Comparison of ENCODE assay signal across 19 cellular contexts in the genomic region with DNA sequence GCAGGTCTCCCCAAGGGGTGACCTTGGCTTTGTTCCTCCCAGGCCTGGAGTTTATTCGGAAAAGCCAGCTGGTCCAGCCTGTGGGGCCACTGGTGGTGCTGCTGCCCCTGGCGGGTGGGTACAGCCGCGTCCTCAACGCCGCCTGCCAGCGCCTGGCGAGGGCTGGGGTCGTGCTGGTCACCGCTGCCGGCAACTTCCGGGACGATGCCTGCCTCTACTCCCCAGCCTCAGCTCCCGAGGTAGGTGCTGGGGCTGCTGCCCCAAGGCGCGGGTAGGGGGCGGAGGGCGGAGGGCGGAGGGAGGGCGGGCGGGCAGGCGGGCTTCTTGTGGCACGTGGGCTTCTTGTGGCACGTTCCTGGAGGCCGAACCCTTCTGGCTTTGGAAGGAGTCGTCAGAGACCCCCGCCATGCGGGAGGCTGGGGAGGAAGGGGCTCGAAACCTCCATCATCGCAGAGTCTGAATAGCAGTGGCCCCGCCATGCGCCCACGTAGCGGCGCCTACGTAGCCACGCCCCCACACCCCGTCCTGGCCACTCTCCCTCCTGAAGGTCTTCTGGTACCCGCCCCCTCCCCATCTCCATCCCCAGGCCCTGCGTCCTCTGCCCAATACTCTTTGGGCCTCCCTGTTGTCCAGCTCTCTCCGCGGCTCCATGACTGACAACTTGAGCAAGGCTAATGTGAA. TPM values are rescaled to one million over a fixed set of nuclear protein-coding genes. Genes with fewer than 3 reads are reported as not detected.
A peak's percentile ranks its signal among the peaks of the same experiment; 100 is the strongest.
DNase-seq lines count a peak whose midpoint lies in the region; ATAC-seq and TF ChIP-seq lines count a peak whose summit lies in the region.
"Had no signal": no experiment of that assay in that cellular context is flagged by ENCODE, and none has a peak within 500 bp of the region (broad histone marks: within the 10 kb centered on the region; RNA-seq: fewer than 3 reads in every experiment).

No MANE protein-coding gene starts in this region.

- H3K27ac Mint-ChIP-seq in stimulated activated naive CD8-positive, alpha-beta T cell treated with anti-CD3 and anti-CD28 coated beads, Interleukin-15, amount 100 ng/mL, for 72 hours = no peak overlapping the region
- no peak overlapping the region for H3K27ac Mint-ChIP-seq in mesothelial cell of epicardium

- peak overlapping the region; percentile 55 for H4K91ac ChIP-seq in trophoblast cell (ENCODE audit: low read depth, low read length)

- H3K4me1 ChIP-seq in trophoblast cell (ENCODE audit: control insufficient read depth in 1 of 2, insufficient read depth in 2 of 2, low read length in 2 of 2) = peaks cover 6% of the 10 kb centered on the region in 2 experiments
- H3K4me1 ChIP-seq: SJSA1 had no signal

- no peak overlapping the region for H3K23ac ChIP-seq in trophoblast cell (ENCODE audit: low read length)

- no peak for DNase-seq in stimulated activated naive CD8-positive, alpha-beta T cell treated with anti-CD3 and anti-CD28 coated beads, Interleukin-15, amount 100 ng/mL, for 72 hours
- no peak for DNase-seq in stimulated activated naive CD8-positive, alpha-beta T cell treated with anti-CD3 and anti-CD28 coated beads, Interleukin-15, Interleukin-2, amounts not matched to agents 100 U/mL and 50 U/mL, for 24 hours
- DNase-seq in left lobe of liver (ENCODE audit: low spot score) (peak; percentile 47), trophoblast cell (no peak), D341Med (ENCODE audit: low spot score) (no peak), mesothelial cell of epicardium (ENCODE audit: low spot score in 2 of 2, unreplicated experiment in 2 of 2) (no peak), NCI-H187 treated with DMSO at 0.1 percent for 48 hours (lab: John Stamatoyannopoulos, UW) (no peak)
- DNase-seq: MG63, NCI-H1417, NCI-H187, NCI-H2227 treated with DMSO at 0.1 percent for 48 hours, NCI-H510A, NCI-H748 treated with DMSO at 0.1 percent for 48 hours had no signal

- no peak overlapping the region for H4K8ac ChIP-seq in trophoblast cell (ENCODE audit: low read depth, low read length)

- no peak for TF ChIP-seq CTCF in mesothelial cell of epicardium (IDR thresholded peaks at IDR 0.05; ENCODE audit: unreplicated experiment)

- no peaks in the 10 kb centered on the region for H3K36me3 ChIP-seq in trophoblast cell (ENCODE audit: control insufficient read depth in 1 of 2, insufficient read depth in 2 of 2, low read length in 2 of 2)
- H3K36me3 ChIP-seq: MG63, SJSA1 had no signal

- H3K18ac ChIP-seq in trophoblast cell (ENCODE audit: low read length) = no peak overlapping the region

- H3K4me2 ChIP-seq in trophoblast cell (ENCODE audit: low read length) = no peak overlapping the region

- no peak overlapping the region for H3K4ac ChIP-seq in trophoblast cell (ENCODE audit: low read depth, low read length)

- no peak overlapping the region for H3K9ac ChIP-seq in trophoblast cell (ENCODE audit: low read length)

- H2AFZ ChIP-seq in trophoblast cell (ENCODE audit: insufficient read depth, low read length, poor library complexity) = no peak overlapping the region

- no peak overlapping the region for H3K14ac ChIP-seq in trophoblast cell (ENCODE audit: low read length)

- no peaks in the 10 kb centered on the region for H3K79me2 ChIP-seq in trophoblast cell (ENCODE audit: control insufficient read depth, insufficient read depth, low read length, poor library complexity)

- H3K9me3 ChIP-seq in trophoblast cell (ENCODE audit: insufficient read depth, low read depth, low read length) = peaks cover 3% of the 10 kb centered on the region
- H3K9me3 ChIP-seq: MG63, SJSA1 had no signal

- no peak overlapping the region for H2BK5ac ChIP-seq in trophoblast cell (ENCODE audit: low read depth, low read length, poor library complexity)

- no peaks in the 10 kb centered on the region for H3K27me3 Mint-ChIP-seq in stimulated activated naive CD8-positive, alpha-beta T cell treated with anti-CD3 and anti-CD28 coated beads, Interleukin-15, amount 100 ng/mL, for 72 hours
- H3K27me3 Mint-ChIP-seq in mesothelial cell of epicardium (ENCODE audit: low read depth) = peaks cover 2% of the 10 kb centered on the region

- no peaks in the 10 kb centered on the region for H3K79me1 ChIP-seq in trophoblast cell (ENCODE audit: low read length)

- peak; percentile 13 for ATAC-seq in stimulated activated naive CD8-positive, alpha-beta T cell treated with anti-CD3 and anti-CD28 coated beads, Interleukin-15, amount 100 ng/mL, for 72 hours
- ATAC-seq in stimulated activated naive CD8-positive, alpha-beta T cell treated with anti-CD3 and anti-CD28 coated beads, Interleukin-15, Interleukin-2, amounts not matched to agents 100 U/mL and 50 U/mL, for 24 hours = no peak
- no peak for ATAC-seq in left lobe of liver
- ATAC-seq: Panc1, Right ventricle myocardium inferior had no signal

- H4K12ac ChIP-seq in trophoblast cell (ENCODE audit: low read depth, low read length) = no peak overlapping the region

- H2BK12ac ChIP-seq in trophoblast cell (ENCODE audit: low read length) = no peak overlapping the region

- H3K4me3 Mint-ChIP-seq in stimulated activated naive CD8-positive, alpha-beta T cell treated with anti-CD3 and anti-CD28 coated beads, Interleukin-15, amount 100 ng/mL, for 72 hours = no peak overlapping the region
- no peak overlapping the region for H3K4me3 Mint-ChIP-seq in mesothelial cell of epicardium

- WGBS in trophoblast cell (ENCODE audit: extremely low coverage, insufficient coverage, insufficient read length) = no CpG with 5 or more reads among the region's 42 CpGs

- no peak overlapping the region for H2BK120ac ChIP-seq in trophoblast cell (ENCODE audit: insufficient read depth, low read length, poor library complexity)

- H3K27ac ChIP-seq in trophoblast cell (ENCODE audit: low read depth, low read length) = no peak overlapping the region
- H3K27ac ChIP-seq: C4-2B, SJSA1 had no signal

- H3K4me1 Mint-ChIP-seq in stimulated activated naive CD8-positive, alpha-beta T cell treated with anti-CD3 and anti-CD28 coated beads, Interleukin-15, amount 100 ng/mL, for 72 hours = peaks cover 12% of the 10 kb centered on the region
- no peaks in the 10 kb centered on the region for H3K4me1 Mint-ChIP-seq in mesothelial cell of epicardium

- no peak overlapping the region for H3K4me3 ChIP-seq in trophoblast cell (ENCODE audit: low read depth, low read length)
- H3K4me3 ChIP-seq: MG63, SJSA1 had no signal

- H3K27me3 ChIP-seq in trophoblast cell (ENCODE audit: insufficient read depth, low read length) = no peaks in the 10 kb centered on the region
- H3K27me3 ChIP-seq: MG63, SJSA1 had no signal

- H3K9me3 Mint-ChIP-seq in stimulated activated naive CD8-positive, alpha-beta T cell treated with anti-CD3 and anti-CD28 coated beads, Interleukin-15, amount 100 ng/mL, for 72 hours = no peaks in the 10 kb centered on the region
- H3K9me3 Mint-ChIP-seq in mesothelial cell of epicardium = no peaks in the 10 kb centered on the region

- H3K36me3 Mint-ChIP-seq in mesothelial cell of epicardium = no peaks in the 10 kb centered on the region

- H2AK5ac ChIP-seq in trophoblast cell (ENCODE audit: low read length) = no peak overlapping the region

RNA-seq across cellular contexts. Expression of gene PCSK9, which starts 16.7 kb away (rescaled TPM):
- total RNA-seq in left lobe of liver (31.6 TPM), mesothelial cell of epicardium (1.4 to 1.6 TPM (median 1.6 TPM) in 3 replicates)
- polyA plus RNA-seq in trophoblast cell (2013) = 0.19 TPM in 2 replicates
- total RNA-seq: Right ventricle myocardium inferior had no signal

RNA-seq across cellular contexts. Expression of gene BSND, which starts 57.4 kb away (rescaled TPM):
- total RNA-seq in left lobe of liver = not detected
- polyA plus RNA-seq in trophoblast cell (2013) = 0.01 TPM in 2 replicates
- total RNA-seq in mesothelial cell of epicardium = 0.05 to 0.09 TPM (median 0.09 TPM) in 3 replicates
- total RNA-seq: H4, LHCN-M2, Right ventricle myocardium inferior, SJSA1 had no signal

Comparison
In these comparisons a context has a peak if more than half of its experiments do, and no peak if none do; other contexts are left out.
1. RNA of gene PCSK9, which starts 16.7 kb away (total RNA-seq): 31.6 TPM in left lobe of liver (single experiment); 1.4 to 1.6 TPM in mesothelial cell of epicardium; every median in the first group is over 10 times any median in the second.